Comparison of ENCODE assay signal across 1 cellular context in genomic region chr10:17201165-17202013, GRCh38.
TF ChIP-seq lines count a peak whose summit lies in the region.

A gene with protein sequence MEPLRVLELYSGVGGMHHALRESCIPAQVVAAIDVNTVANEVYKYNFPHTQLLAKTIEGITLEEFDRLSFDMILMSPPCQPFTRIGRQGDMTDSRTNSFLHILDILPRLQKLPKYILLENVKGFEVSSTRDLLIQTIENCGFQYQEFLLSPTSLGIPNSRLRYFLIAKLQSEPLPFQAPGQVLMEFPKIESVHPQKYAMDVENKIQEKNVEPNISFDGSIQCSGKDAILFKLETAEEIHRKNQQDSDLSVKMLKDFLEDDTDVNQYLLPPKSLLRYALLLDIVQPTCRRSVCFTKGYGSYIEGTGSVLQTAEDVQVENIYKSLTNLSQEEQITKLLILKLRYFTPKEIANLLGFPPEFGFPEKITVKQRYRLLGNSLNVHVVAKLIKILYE (minus strand): TSS chr10:17201672. CDS start chr10:17201634, 38 bp downstream.

TF ChIP-seq in WTC11, 78 proteins besides CTCF, POLR2A, EP300 and RAD21 (continued from another document):
- TF ChIP-seq ZBTB43 (CRISPR knock-in tag; IDR thresholded peaks at IDR 0.05) (peak; percentile 69), PRDM15 (CRISPR knock-in tag; IDR thresholded peaks at IDR 0.05) (no peak), CBFB (CRISPR knock-in tag; IDR thresholded peaks at IDR 0.05; ENCODE audit: low read depth) (no peak), MAX (CRISPR knock-in tag; IDR thresholded peaks at IDR 0.05) (peak; percentile 87), TP53 (CRISPR knock-in tag; IDR thresholded peaks at IDR 0.05) (no peak), HMGA2 (CRISPR knock-in tag; IDR thresholded peaks at IDR 0.05) (no peak), ZNF232 (CRISPR knock-in tag; IDR thresholded peaks at IDR 0.05) (peak; percentile 84; the same call in 1 of the 2 replicates), FOXP1 (CRISPR knock-in tag; IDR thresholded peaks at IDR 0.05; ENCODE audit: borderline replicate concordance) (peak; percentile 97), PREB (CRISPR knock-in tag; IDR thresholded peaks at IDR 0.05; ENCODE audit: borderline replicate concordance) (0 out of 2 replicates have a peak, but pooled peaks have one; percentile 84), NR1H2 (CRISPR knock-in tag; IDR thresholded peaks at IDR 0.05) (no peak), CREB1 (CRISPR knock-in tag; IDR thresholded peaks at IDR 0.05) (no peak), ZNF317 (CRISPR knock-in tag; IDR thresholded peaks at IDR 0.05; ENCODE audit: borderline replicate concordance, low read depth) (0 out of 2 replicates have a peak, but pooled peaks have one; percentile 29), TCF7 (CRISPR knock-in tag; IDR thresholded peaks at IDR 0.05; ENCODE audit: low read depth) (no peak), ZNF671 (CRISPR knock-in tag; IDR thresholded peaks at IDR 0.05) (no peak), HMGXB4 (CRISPR knock-in tag; IDR thresholded peaks at IDR 0.05) (peak; percentile 91), ESRRA (CRISPR knock-in tag; IDR thresholded peaks at IDR 0.05; ENCODE audit: borderline replicate concordance) (no peak; the same call in 1 of the 2 replicates), ERG (CRISPR knock-in tag; IDR thresholded peaks at IDR 0.05) (no peak), TEAD4 (CRISPR knock-in tag; IDR thresholded peaks at IDR 0.05) (0 out of 2 replicates have a peak, but pooled peaks have one; percentile 28), RORB (CRISPR knock-in tag; IDR thresholded peaks at IDR 0.05) (no peak), RELA (CRISPR knock-in tag; IDR thresholded peaks at IDR 0.05; ENCODE audit: borderline replicate concordance) (peak; percentile 40; the same call in 1 of the 2 replicates), TEAD1 (CRISPR knock-in tag; IDR thresholded peaks at IDR 0.05) (peak; percentile 88), ZNF532 (CRISPR knock-in tag; IDR thresholded peaks at IDR 0.05; ENCODE audit: borderline replicate concordance) (no peak)
- TF ChIP-seq, protein P1, sequence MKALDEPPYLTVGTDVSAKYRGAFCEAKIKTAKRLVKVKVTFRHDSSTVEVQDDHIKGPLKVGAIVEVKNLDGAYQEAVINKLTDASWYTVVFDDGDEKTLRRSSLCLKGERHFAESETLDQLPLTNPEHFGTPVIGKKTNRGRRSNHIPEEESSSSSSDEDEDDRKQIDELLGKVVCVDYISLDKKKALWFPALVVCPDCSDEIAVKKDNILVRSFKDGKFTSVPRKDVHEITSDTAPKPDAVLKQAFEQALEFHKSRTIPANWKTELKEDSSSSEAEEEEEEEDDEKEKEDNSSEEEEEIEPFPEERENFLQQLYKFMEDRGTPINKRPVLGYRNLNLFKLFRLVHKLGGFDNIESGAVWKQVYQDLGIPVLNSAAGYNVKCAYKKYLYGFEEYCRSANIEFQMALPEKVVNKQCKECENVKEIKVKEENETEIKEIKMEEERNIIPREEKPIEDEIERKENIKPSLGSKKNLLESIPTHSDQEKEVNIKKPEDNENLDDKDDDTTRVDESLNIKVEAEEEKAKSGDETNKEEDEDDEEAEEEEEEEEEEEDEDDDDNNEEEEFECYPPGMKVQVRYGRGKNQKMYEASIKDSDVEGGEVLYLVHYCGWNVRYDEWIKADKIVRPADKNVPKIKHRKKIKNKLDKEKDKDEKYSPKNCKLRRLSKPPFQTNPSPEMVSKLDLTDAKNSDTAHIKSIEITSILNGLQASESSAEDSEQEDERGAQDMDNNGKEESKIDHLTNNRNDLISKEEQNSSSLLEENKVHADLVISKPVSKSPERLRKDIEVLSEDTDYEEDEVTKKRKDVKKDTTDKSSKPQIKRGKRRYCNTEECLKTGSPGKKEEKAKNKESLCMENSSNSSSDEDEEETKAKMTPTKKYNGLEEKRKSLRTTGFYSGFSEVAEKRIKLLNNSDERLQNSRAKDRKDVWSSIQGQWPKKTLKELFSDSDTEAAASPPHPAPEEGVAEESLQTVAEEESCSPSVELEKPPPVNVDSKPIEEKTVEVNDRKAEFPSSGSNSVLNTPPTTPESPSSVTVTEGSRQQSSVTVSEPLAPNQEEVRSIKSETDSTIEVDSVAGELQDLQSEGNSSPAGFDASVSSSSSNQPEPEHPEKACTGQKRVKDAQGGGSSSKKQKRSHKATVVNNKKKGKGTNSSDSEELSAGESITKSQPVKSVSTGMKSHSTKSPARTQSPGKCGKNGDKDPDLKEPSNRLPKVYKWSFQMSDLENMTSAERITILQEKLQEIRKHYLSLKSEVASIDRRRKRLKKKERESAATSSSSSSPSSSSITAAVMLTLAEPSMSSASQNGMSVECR (CRISPR knock-in tag; IDR thresholded peaks at IDR 0.05; ENCODE audit: borderline replicate concordance), result peak; percentile 73
- TF ChIP-seq, protein P2, sequence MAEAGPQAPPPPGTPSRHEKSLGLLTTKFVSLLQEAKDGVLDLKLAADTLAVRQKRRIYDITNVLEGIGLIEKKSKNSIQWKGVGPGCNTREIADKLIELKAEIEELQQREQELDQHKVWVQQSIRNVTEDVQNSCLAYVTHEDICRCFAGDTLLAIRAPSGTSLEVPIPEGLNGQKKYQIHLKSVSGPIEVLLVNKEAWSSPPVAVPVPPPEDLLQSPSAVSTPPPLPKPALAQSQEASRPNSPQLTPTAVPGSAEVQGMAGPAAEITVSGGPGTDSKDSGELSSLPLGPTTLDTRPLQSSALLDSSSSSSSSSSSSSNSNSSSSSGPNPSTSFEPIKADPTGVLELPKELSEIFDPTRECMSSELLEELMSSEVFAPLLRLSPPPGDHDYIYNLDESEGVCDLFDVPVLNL (CRISPR knock-in tag; IDR thresholded peaks at IDR 0.05; ENCODE audit: borderline replicate concordance, low read depth), result no peak
- TF ChIP-seq, protein P3, sequence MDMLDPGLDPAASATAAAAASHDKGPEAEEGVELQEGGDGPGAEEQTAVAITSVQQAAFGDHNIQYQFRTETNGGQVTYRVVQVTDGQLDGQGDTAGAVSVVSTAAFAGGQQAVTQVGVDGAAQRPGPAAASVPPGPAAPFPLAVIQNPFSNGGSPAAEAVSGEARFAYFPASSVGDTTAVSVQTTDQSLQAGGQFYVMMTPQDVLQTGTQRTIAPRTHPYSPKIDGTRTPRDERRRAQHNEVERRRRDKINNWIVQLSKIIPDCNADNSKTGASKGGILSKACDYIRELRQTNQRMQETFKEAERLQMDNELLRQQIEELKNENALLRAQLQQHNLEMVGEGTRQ (CRISPR knock-in tag; IDR thresholded peaks at IDR 0.05), result no peak; the same call in 1 of the 2 replicates
- TF ChIP-seq, protein P4, sequence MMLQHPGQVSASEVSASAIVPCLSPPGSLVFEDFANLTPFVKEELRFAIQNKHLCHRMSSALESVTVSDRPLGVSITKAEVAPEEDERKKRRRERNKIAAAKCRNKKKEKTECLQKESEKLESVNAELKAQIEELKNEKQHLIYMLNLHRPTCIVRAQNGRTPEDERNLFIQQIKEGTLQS (CRISPR knock-in tag; conservative IDR thresholded peaks at IDR 0.05), result no peak; the same call in 1 of the 2 replicates
